ENCODE assay signal across 11 cellular contexts in genomic region chr12:64678835-64679234, GRCh38.
A peak's percentile ranks its signal among the peaks of the same experiment; 100 is the strongest.
DNase-seq lines count a peak whose midpoint lies in the region; ATAC-seq and TF ChIP-seq lines count a peak whose summit lies in the region.
"Had no signal": no experiment of that assay in that cellular context is flagged by ENCODE, and none has a peak within 500 bp of the region (broad histone marks: within the 10 kb centered on the region; RNA-seq: fewer than 3 reads in every experiment).

No MANE protein-coding gene starts in this region.

- H3K27ac ChIP-seq in SK-N-SH (ENCODE audit: low read depth in 2 of 2, low read length in 1 of 2) (peak overlapping the region in 1 of 2 experiments; percentile 93; a peak in 3 of 4 replicates), SJSA1 (peak overlapping the region; percentile 81), esophagus (ENCODE audit: low read depth in 2 of 2, low read length in 1 of 2) (peak overlapping the region; percentile 83 to 90), spleen (peak overlapping the region; percentile 49 to 93 (median 82)), endodermal cell (ENCODE audit: low read depth, low read length) (no peak overlapping the region)
- H3K27ac ChIP-seq: parathyroid adenoma had no signal

- peaks cover 75% of the 10 kb centered on the region for H3K79me2 ChIP-seq in SK-N-SH (ENCODE audit: insufficient read depth)
- H3K79me2 ChIP-seq: parathyroid adenoma had no signal

- H3K36me3 ChIP-seq in SK-N-SH (replicated peaks in 1 of 2; ENCODE audit: control insufficient read depth in 1 of 2, insufficient read depth in 2 of 2, low read length in 1 of 2): no peaks in the 10 kb centered on the region
- no peaks in the 10 kb centered on the region for H3K36me3 ChIP-seq in SJSA1
- H3K36me3 ChIP-seq in esophagus (ENCODE audit: control insufficient read depth in 2 of 2, insufficient read depth in 2 of 2, low read length in 1 of 2): no peaks in the 10 kb centered on the region
- no peaks in the 10 kb centered on the region for H3K36me3 ChIP-seq in spleen
- no peaks in the 10 kb centered on the region for H3K36me3 ChIP-seq in endodermal cell (ENCODE audit: control insufficient read depth, insufficient read depth, low read length)

- H3K4me1 ChIP-seq in SK-N-SH (ENCODE audit: control insufficient read depth in 1 of 2, insufficient read depth in 2 of 2, low read depth in 1 of 2, low read length in 1 of 2): peaks cover 37 to 40% of the 10 kb centered on the region in 2 experiments
- H3K4me1 ChIP-seq in SJSA1 (replicated peaks): peaks cover 28% of the 10 kb centered on the region
- peaks cover 0 to 5% of the 10 kb centered on the region in 2 donors for H3K4me1 ChIP-seq in esophagus (ENCODE audit: control insufficient read depth in 2 of 2, insufficient read depth in 2 of 2, low read length in 1 of 2)
- peaks cover 82 to 100% (median 100%) of the 10 kb centered on the region in 6 donors for H3K4me1 ChIP-seq in spleen
- peaks cover 26% of the 10 kb centered on the region for H3K4me1 ChIP-seq in endodermal cell (ENCODE audit: control insufficient read depth, insufficient read depth, low read length)
- H3K4me1 ChIP-seq: parathyroid adenoma had no signal

- peaks cover 57% of the 10 kb centered on the region for H3K4me1 Mint-ChIP-seq in endodermal cell

- TF ChIP-seq CTCF in SK-N-SH (IDR thresholded peaks at IDR 0.05) (no peak), spleen (IDR thresholded peaks at IDR 0.05 in 8 of 11, conservative IDR thresholded peaks at IDR 0.05 in 3 of 11) (no peak), endodermal cell (conservative IDR thresholded peaks at IDR 0.05) (no peak)

- no peak for TF ChIP-seq RAD21 in SK-N-SH (IDR thresholded peaks at IDR 0.05; ENCODE audit: low read length)

- no peaks in the 10 kb centered on the region for H3K27me3 Mint-ChIP-seq in endodermal cell (ENCODE audit: insufficient read depth)

- H3K9ac ChIP-seq in SK-N-SH (peak overlapping the region; percentile 60; the same call in 1 of the 2 replicates), endodermal cell (ENCODE audit: extremely low read depth, low read length, poor library complexity, severe bottlenecking) (no peak overlapping the region)
- H3K9ac ChIP-seq: parathyroid adenoma had no signal

- H3K9me2 ChIP-seq in SK-N-SH: no peaks in the 10 kb centered on the region

- ATAC-seq in SK-N-SH treated with all-trans-retinoic acid at 6 μM for 48 hours (no peak), HG02852 (IDR thresholded peaks at IDR 0.05; ENCODE audit: unreplicated experiment) (no peak)

- H3K4me2 ChIP-seq in SK-N-SH: peak overlapping the region; percentile 78
- H3K4me2 ChIP-seq: GM23338 had no signal

- no peak overlapping the region for H2AFZ ChIP-seq in SK-N-SH (ENCODE audit: low read depth)
- H2AFZ ChIP-seq: GM23338, parathyroid adenoma had no signal

- H3K36me3 Mint-ChIP-seq in endodermal cell (ENCODE audit: low read depth): no peaks in the 10 kb centered on the region

- H3K9me3 Mint-ChIP-seq in endodermal cell: no peaks in the 10 kb centered on the region
- H3K9me3 Mint-ChIP-seq: GM23338 had no signal

- no peaks in the 10 kb centered on the region for H3K27me3 ChIP-seq in SK-N-SH (ENCODE audit: insufficient read depth)
- no peaks in the 10 kb centered on the region for H3K27me3 ChIP-seq in SJSA1 (replicated peaks)
- H3K27me3 ChIP-seq in esophagus (ENCODE audit: control insufficient read depth in 1 of 2, insufficient read depth in 2 of 2, low read length in 2 of 2): no peaks in the 10 kb centered on the region
- H3K27me3 ChIP-seq in spleen (replicated peaks in 1 of 7): no peaks in the 10 kb centered on the region
- H3K27me3 ChIP-seq in endodermal cell (ENCODE audit: control insufficient read depth, insufficient read depth, low read length, poor library complexity, severe bottlenecking): no peaks in the 10 kb centered on the region

- WGBS in SK-N-SH (ENCODE audit: low lambda C conversion rate): 90% methylated on average over 5 of the region's 5 CpGs
- 68 to 80% methylated on average over 5 of the region's 5 CpGs for WGBS in esophagus, 2 donors
- 66 to 77% (median 74%) methylated on average over 5 of the region's 5 CpGs for WGBS in spleen, 5 donors
- 93 to 96% methylated on average over 5 of the region's 5 CpGs for WGBS in endodermal cell (ENCODE audit: insufficient coverage in 1 of 2, insufficient read length in 1 of 2), 2 experiments

- no peak for TF ChIP-seq EP300 in SK-N-SH (IDR thresholded peaks at IDR 0.05; ENCODE audit: borderline replicate concordance in 1 of 2, low read depth in 1 of 2, low read length in 1 of 2)

- H3K4me3 ChIP-seq in SK-N-SH (ENCODE audit: low read depth in 2 of 2, low read length in 1 of 2): no peak overlapping the region
- H3K4me3 ChIP-seq in SJSA1: no peak overlapping the region
- no peak overlapping the region for H3K4me3 ChIP-seq in esophagus (ENCODE audit: low read depth in 1 of 2, low read length in 2 of 2)
- no peak overlapping the region for H3K4me3 ChIP-seq in spleen
- H3K4me3 ChIP-seq in endodermal cell (ENCODE audit: low read length): no peak overlapping the region
- H3K4me3 ChIP-seq: GM23338 had no signal

- DNase-seq in SK-N-SH (no peak), SJSA1 (ENCODE audit: low read depth in 1 of 2, low spot score in 2 of 2) (no peak), spleen (no peak), endodermal cell (no peak), cortex of kidney (lab: John Stamatoyannopoulos, UW) (no peak)
- DNase-seq: NK-92 treated with Interleukin-12 subunit alpha and Interleukin-12 subunit beta, amount 100 ng/mL, for 24 hours had no signal

- no peak overlapping the region for H3K27ac Mint-ChIP-seq in endodermal cell
- H3K27ac Mint-ChIP-seq: GM23338 had no signal

- peaks cover 25% of the 10 kb centered on the region for H3F3A ChIP-seq in SK-N-SH (replicated peaks; ENCODE audit: insufficient read depth)

- H4K20me1 ChIP-seq in SK-N-SH (ENCODE audit: insufficient read depth): no peaks in the 10 kb centered on the region

- POLR2A ChIA-PET in SK-N-SH (lab: Yijun Ruan, JAX): interaction anchor here (0.9 kb wide), 1 partner anchor 70 kb away, joined by 3 read pairs; no protein-coding TSS in a partner anchor

- no peak for TF ChIP-seq POLR2A in spleen (IDR thresholded peaks at IDR 0.05)

- CTCF ChIA-PET in SK-N-SH (lab: Yijun Ruan, JAX): interaction anchor here (0.6 to 1.8 kb wide), 3 partner anchors 10 to 76 kb away, joined by 4 to 6 read pairs (median 5); no protein-coding TSS in a partner anchor

- intact Hi-C loops in spleen (cut with DNase I; ENCODE audit: low total_unique reads): loop anchor here (10.0 kb wide), 1 partner anchor 64 kb away; the partner anchor contains the start of gene RASSF3

- no peak overlapping the region for H3K4me3 Mint-ChIP-seq in endodermal cell
- H3K4me3 Mint-ChIP-seq: GM23338 had no signal

- H3K9me3 ChIP-seq in SK-N-SH: no peaks in the 10 kb centered on the region
- no peaks in the 10 kb centered on the region for H3K9me3 ChIP-seq in SJSA1 (replicated peaks)
- no peaks in the 10 kb centered on the region for H3K9me3 ChIP-seq in esophagus (ENCODE audit: control insufficient read depth in 2 of 2, insufficient read depth in 1 of 2, low read depth in 1 of 2, low read length in 1 of 2)
- H3K9me3 ChIP-seq in spleen: no peaks in the 10 kb centered on the region
- no peaks in the 10 kb centered on the region for H3K9me3 ChIP-seq in endodermal cell (ENCODE audit: control insufficient read depth, low read length)

TF ChIP-seq in SK-N-SH, 30 proteins besides CTCF, POLR2A, EP300 and RAD21 (continues in another document):
- TF ChIP-seq IRF3 (IDR thresholded peaks at IDR 0.05; ENCODE audit: low read depth, low read length): no peak
- no peak for TF ChIP-seq JUND (IDR thresholded peaks at IDR 0.05)
- TF ChIP-seq PBX3 (IDR thresholded peaks at IDR 0.05): no peak
- TF ChIP-seq RFX5 (IDR thresholded peaks at IDR 0.05; ENCODE audit: low read length): no peak

TF ChIP-seq in SK-N-SH treated with all-trans-retinoic acid at 6 μM for 48 hours, 23 proteins besides CTCF, POLR2A, EP300 and RAD21 (continues in another document):
- no peak for TF ChIP-seq BACH2 (CRISPR knock-in tag; IDR thresholded peaks at IDR 0.05; ENCODE audit: borderline replicate concordance)
- TF ChIP-seq PATZ1 (CRISPR knock-in tag; IDR thresholded peaks at IDR 0.05; ENCODE audit: borderline replicate concordance): no peak
- TF ChIP-seq ZFP3 (CRISPR knock-in tag; IDR thresholded peaks at IDR 0.05): no peak
- no peak for TF ChIP-seq ZC3H10 (CRISPR knock-in tag; IDR thresholded peaks at IDR 0.05)
- no peak for TF ChIP-seq ARNTL (CRISPR knock-in tag; IDR thresholded peaks at IDR 0.05; ENCODE audit: borderline replicate concordance, low read depth)
- TF ChIP-seq CSRNP3 (CRISPR knock-in tag; IDR thresholded peaks at IDR 0.05): no peak
- no peak for TF ChIP-seq GLIS3 (CRISPR knock-in tag; IDR thresholded peaks at IDR 0.05)
